Comparison of ENCODE assay signal across 19 cellular contexts in the genomic region with DNA sequence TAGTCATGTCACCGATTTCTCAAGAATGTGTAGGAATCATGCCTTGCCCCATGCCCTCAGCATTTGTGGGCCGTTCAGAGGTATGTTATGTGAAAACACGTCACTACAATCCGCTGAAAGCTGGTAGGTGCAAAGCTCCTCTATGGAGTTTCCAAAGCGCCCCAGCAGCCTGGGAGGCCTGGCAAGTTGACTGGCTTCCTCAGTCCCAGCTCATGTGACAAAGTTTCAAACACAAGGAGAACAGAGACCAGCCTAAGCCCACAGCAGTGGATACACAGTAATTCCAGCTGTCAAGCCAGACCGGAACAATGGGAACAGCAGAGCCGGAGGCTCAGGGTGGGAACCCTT.
"Had no signal": no experiment of that assay in that cellular context is flagged by ENCODE, and none has a peak within 500 bp of the region (broad histone marks: within the 10 kb centered on the region; RNA-seq: fewer than 3 reads in every experiment).

No MANE protein-coding gene starts in this region.

- DNase-seq: activated CD4-positive, alpha-beta T cell treated with anti-CD3 and anti-CD28 coated beads, Interleukin-2, amount 10 ng/mL, durations not matched to agents 7 days and 5 days; activated gamma-delta T cell treated with Interleukin-2 at 50 U/mL for 16 hours; adrenal gland; gastrocnemius medialis; left ventricle myocardium inferior; mammary epithelial cell; naive B cell; right cardiac atrium; stimulated activated CD4-positive, alpha-beta T cell treated with anti-CD3 and anti-CD28 coated beads, Interleukin-15, amount 100 ng/mL, for 24 hours; stimulated activated CD4-positive, alpha-beta T cell treated with anti-CD3 and anti-CD28 coated beads, Interleukin-2, amount 100 ng/mL, for 48 hours; transverse colon had no signal

- H3K9me3 ChIP-seq: adrenal gland, gastrocnemius medialis, neutrophil, suprapubic skin, transverse colon had no signal

- H3K4me1 Mint-ChIP-seq: activated CD4-positive, alpha-beta T cell treated with anti-CD3 and anti-CD28 coated beads, Interleukin-2, amount 10 ng/mL, durations not matched to agents 7 days and 5 days; naive B cell had no signal

- H3K27ac Mint-ChIP-seq: activated CD4-positive, alpha-beta T cell treated with anti-CD3 and anti-CD28 coated beads, Interleukin-2, amount 10 ng/mL, durations not matched to agents 7 days and 5 days; activated naive CD4-positive, alpha-beta T cell treated with anti-CD3 and anti-CD28 coated beads, Interleukin-2, amount 50 U/mL, for 72 hours; stimulated activated naive CD8-positive, alpha-beta T cell treated with anti-CD3 and anti-CD28 coated beads, Interleukin-15, Interleukin-2, amounts not matched to agents 100 ng/mL and 50 ng/mL, for 24 hours had no signal

- H3K27ac ChIP-seq: adrenal gland, cardiac muscle cell, gastrocnemius medialis, heart left ventricle, left ventricle myocardium inferior, neutrophil, skin epidermis, suprapubic skin, transverse colon had no signal

- H3K4me3 ChIP-seq: adrenal gland, cardiac muscle cell, gastrocnemius medialis, heart left ventricle, left ventricle myocardium inferior, skin epidermis, suprapubic skin, transverse colon had no signal

- H3K4me1 ChIP-seq: adrenal gland, gastrocnemius medialis, heart left ventricle, left ventricle myocardium inferior, suprapubic skin, transverse colon had no signal

- H3K27me3 ChIP-seq: adrenal gland, cardiac muscle cell, gastrocnemius medialis, heart left ventricle, suprapubic skin, transverse colon had no signal

- H3K36me3 ChIP-seq: adrenal gland, cardiac muscle cell, gastrocnemius medialis, heart left ventricle, neutrophil, suprapubic skin, transverse colon had no signal

- ATAC-seq: activated naive CD4-positive, alpha-beta T cell treated with anti-CD3 and anti-CD28 coated beads, Interleukin-2, amount 50 U/mL, for 72 hours; gastrocnemius medialis; right cardiac atrium; SK-N-SH treated with all-trans-retinoic acid at 6 μM for 48 hours had no signal

- H3K4me3 Mint-ChIP-seq: activated CD4-positive, alpha-beta T cell treated with anti-CD3 and anti-CD28 coated beads, Interleukin-2, amount 10 ng/mL, durations not matched to agents 7 days and 5 days; naive B cell; stimulated activated naive CD8-positive, alpha-beta T cell treated with anti-CD3 and anti-CD28 coated beads, Interleukin-15, Interleukin-2, amounts not matched to agents 100 ng/mL and 50 ng/mL, for 24 hours had no signal
